Comparison of ENCODE assay signal across 19 cellular contexts in genomic region chr5:115800108-115800507, GRCh38. TPM values are rescaled to one million over a fixed set of nuclear protein-coding genes. Genes with fewer than 3 reads are reported as not detected.
"Had no signal": no experiment of that assay in that cellular context is flagged by ENCODE, and none has a peak within 500 bp of the region (broad histone marks: within the 10 kb centered on the region; RNA-seq: fewer than 3 reads in every experiment).

No MANE protein-coding gene starts in this region.

- H3K4me3 Mint-ChIP-seq: memory B cell, natural killer cell, type B pancreatic cell had no signal

- H3K9me3 Mint-ChIP-seq: memory B cell, natural killer cell, type B pancreatic cell had no signal

- H3K9me3 ChIP-seq: gastrocnemius medialis, left lung, pancreas, testis, tibial artery had no signal

- H3K27ac Mint-ChIP-seq: memory B cell, natural killer cell, progenitor cell of endocrine pancreas, type B pancreatic cell had no signal

- ATAC-seq: gastrocnemius medialis, left lung, natural killer cell, pancreas had no signal

- H3K4me3 ChIP-seq: dorsolateral prefrontal cortex, gastrocnemius medialis, left lung, lung, pancreas, skin epidermis, testis, tibial artery had no signal

- DNase-seq: central memory CD4-positive, alpha-beta T cell; dorsolateral prefrontal cortex; effector CD4-positive, alpha-beta T cell; gastrocnemius medialis; head of caudate nucleus; left lung; natural killer cell; pancreas; stimulated activated CD4-positive, alpha-beta T cell treated with anti-CD3 and anti-CD28 coated beads, Interleukin-15, amount 100 ng/mL, for 24 hours; stimulated activated CD4-positive, alpha-beta T cell treated with anti-CD3 and anti-CD28 coated beads, Interleukin-2, amount 100 ng/mL, for 48 hours; stimulated activated naive CD4-positive, alpha-beta T cell; substantia nigra; testis; tibial artery had no signal

- H3K4me1 ChIP-seq: gastrocnemius medialis, left lung, tibial artery had no signal

- H3K27ac ChIP-seq: dorsolateral prefrontal cortex, gastrocnemius medialis, left lung, pancreas, skin epidermis, testis, tibial artery had no signal

- H3K36me3 ChIP-seq: gastrocnemius medialis, left lung, pancreas had no signal

- H3K4me1 Mint-ChIP-seq: memory B cell, natural killer cell had no signal

- H3K27me3 Mint-ChIP-seq: progenitor cell of endocrine pancreas, type B pancreatic cell had no signal

- H3K27me3 ChIP-seq: dorsolateral prefrontal cortex, gastrocnemius medialis, left lung, pancreas, testis, tibial artery had no signal

RNA-seq across cellular contexts. Expression of gene CDO1, which starts 16.4 kb away (rescaled TPM):
- total RNA-seq: natural killer cell had no signal
